ENCODE assay signal across 39 cellular contexts in genomic region chr12:13698001-13698400, GRCh38.
"Had no signal": no experiment of that assay in that cellular context is flagged by ENCODE, and none has a peak within 500 bp of the region (broad histone marks: within the 10 kb centered on the region; RNA-seq: fewer than 3 reads in every experiment).

No MANE protein-coding gene starts in this region.

- H3K9me3 ChIP-seq: adrenal gland, ascending aorta, body of pancreas, breast epithelium had no signal

- DNase-seq: activated effector memory CD4-positive, alpha-beta T cell treated with anti-CD3 and anti-CD28 coated beads, Interleukin-2, amount 50 U/mL, for 16 hours; activated effector memory CD4-positive, alpha-beta T cell treated with Interleukin-2 at 50 U/mL for 16 hours; activated gamma-delta T cell; activated gamma-delta T cell treated with Interleukin-2 at 50 U/mL for 16 hours; activated naive CD4-positive, alpha-beta T cell; activated naive CD4-positive, alpha-beta T cell treated with anti-CD3 and anti-CD28 coated beads for 36 hours; activated naive CD4-positive, alpha-beta T cell treated with anti-CD3 and anti-CD28 coated beads, Interleukin-2, amount 10 ng/mL, durations not matched to agents 7 days and 5 days; activated naive CD4-positive, alpha-beta T cell treated with anti-CD3 and anti-CD28 coated beads, Interleukin-2, amount 50 U/mL, for 16 hours; activated naive CD4-positive, alpha-beta T cell treated with Interleukin-2 at 50 U/mL for 16 hours; activated naive CD8-positive, alpha-beta T cell treated with anti-CD3 and anti-CD28 coated beads for 36 hours; activated naive CD8-positive, alpha-beta T cell treated with anti-CD3 and anti-CD28 coated beads, Interleukin-2, amount 10 ng/mL, durations not matched to agents 7 days and 5 days; activated naive CD8-positive, alpha-beta T cell treated with anti-CD3 and anti-CD28 coated beads, Interleukin-2, amount 50 U/mL, for 24 hours; activated T-cell treated with anti-CD3 and anti-CD28 coated beads, Interleukin-2, amount 50 U/mL, for 1 hour; activated T-cell treated with anti-CD3 and anti-CD28 coated beads, Interleukin-2, amount 50 U/mL, for 24 hours; activated T-cell treated with anti-CD3 and anti-CD28 coated beads, Interleukin-2, amount 50 U/mL, for 4 hours; activated T-cell treated with anti-CD3 and anti-CD28 coated beads, Interleukin-2, amount 50 U/mL, for 48 hours; activated T-cell treated with anti-CD3 and anti-CD28 coated beads, Interleukin-2, amount 50 U/mL, for 72 hours; adrenal gland; amniotic stem cell; amygdala; anterior cingulate cortex; aorta; body of pancreas; brain microvascular endothelial cell; central memory CD4-positive, alpha-beta T cell; cerebellar nuclear complex had no signal

- H3K4me1 Mint-ChIP-seq: activated naive CD4-positive, alpha-beta T cell treated with anti-CD3 and anti-CD28 coated beads, Interleukin-2, amount 10 ng/mL, durations not matched to agents 7 days and 5 days; activated naive CD4-positive, alpha-beta T cell treated with anti-CD3 and anti-CD28 coated beads, Interleukin-2, amount 50 U/mL, for 24 hours; activated naive CD8-positive, alpha-beta T cell treated with anti-CD3 and anti-CD28 coated beads for 36 hours; activated naive CD8-positive, alpha-beta T cell treated with anti-CD3 and anti-CD28 coated beads, Interleukin-2, amount 10 ng/mL, durations not matched to agents 7 days and 5 days; activated naive CD8-positive, alpha-beta T cell treated with anti-CD3 and anti-CD28 coated beads, Interleukin-2, amount 50 U/mL, for 24 hours; activated T-helper 17 cell treated with anti-CD3 and anti-CD28 coated beads, Interleukin-2, amount 50 U/mL, for 72 hours; central memory CD8-positive, alpha-beta T cell had no signal

- FAIRE-seq: astrocyte, bronchial epithelial cell had no signal

- H3K27me3 Mint-ChIP-seq: activated naive CD4-positive, alpha-beta T cell treated with anti-CD3 and anti-CD28 coated beads, Interleukin-2, amount 10 ng/mL, durations not matched to agents 7 days and 5 days; activated naive CD8-positive, alpha-beta T cell treated with anti-CD3 and anti-CD28 coated beads, Interleukin-2, amount 10 ng/mL, durations not matched to agents 7 days and 5 days; brain; central memory CD8-positive, alpha-beta T cell had no signal

- H3K27ac Mint-ChIP-seq: activated naive CD4-positive, alpha-beta T cell treated with anti-CD3 and anti-CD28 coated beads for 36 hours; activated naive CD4-positive, alpha-beta T cell treated with anti-CD3 and anti-CD28 coated beads, Interleukin-2, amount 10 ng/mL, durations not matched to agents 7 days and 5 days; activated naive CD4-positive, alpha-beta T cell treated with anti-CD3 and anti-CD28 coated beads, Interleukin-2, amount 50 U/mL, for 24 hours; activated naive CD4-positive, alpha-beta T cell treated with anti-CD3 and anti-CD28 coated beads, Interleukin-2, amount 50 U/mL, for 72 hours; activated naive CD8-positive, alpha-beta T cell; activated naive CD8-positive, alpha-beta T cell treated with anti-CD3 and anti-CD28 coated beads for 36 hours; activated naive CD8-positive, alpha-beta T cell treated with anti-CD3 and anti-CD28 coated beads, Interleukin-2, amount 10 ng/mL, durations not matched to agents 7 days and 5 days; activated naive CD8-positive, alpha-beta T cell treated with anti-CD3 and anti-CD28 coated beads, Interleukin-2, amount 50 U/mL, for 24 hours; activated T-cell treated with anti-CD3 and anti-CD28 coated beads, Interleukin-2, amount 50 U/mL, for 24 hours; activated T-cell treated with anti-CD3 and anti-CD28 coated beads, Interleukin-2, amount 50 U/mL, for 72 hours; activated T-helper 1 cell treated with anti-CD3 and anti-CD28 coated beads, Interleukin-12 subunit alpha, Interleukin-12 subunit beta, Interleukin-2, Interleukin-4 antibody, amounts not matched to agents 30 ng/mL and 10 ng/mL and 1 ng/mL, durations not matched to agents 14 hours and 24 hours and 36 hours; activated T-helper 17 cell treated with anti-CD3 and anti-CD28 coated beads, Interleukin-2, amount 50 U/mL, for 72 hours; activated T-helper 2 cell treated with anti-CD3 and anti-CD28 coated beads, Interferon-gamma antibody, Interleukin-2, Interleukin-4, amounts not matched to agents 10 μg/mL and 5 μg/mL and 100 μg/mL, durations not matched to agents 14 hours and 24 hours and 36 hours had no signal

- H3K4me3 Mint-ChIP-seq: activated naive CD4-positive, alpha-beta T cell treated with anti-CD3 and anti-CD28 coated beads for 36 hours; activated naive CD4-positive, alpha-beta T cell treated with anti-CD3 and anti-CD28 coated beads, Interleukin-2, amount 10 ng/mL, durations not matched to agents 7 days and 5 days; activated naive CD4-positive, alpha-beta T cell treated with anti-CD3 and anti-CD28 coated beads, Interleukin-2, amount 50 U/mL, for 24 hours; activated naive CD8-positive, alpha-beta T cell; activated naive CD8-positive, alpha-beta T cell treated with anti-CD3 and anti-CD28 coated beads for 36 hours; activated naive CD8-positive, alpha-beta T cell treated with anti-CD3 and anti-CD28 coated beads, Interleukin-2, amount 10 ng/mL, durations not matched to agents 7 days and 5 days; activated naive CD8-positive, alpha-beta T cell treated with anti-CD3 and anti-CD28 coated beads, Interleukin-2, amount 50 U/mL, for 24 hours; activated T-cell treated with anti-CD3 and anti-CD28 coated beads, Interleukin-2, amount 50 U/mL, for 24 hours; activated T-cell treated with anti-CD3 and anti-CD28 coated beads, Interleukin-2, amount 50 U/mL, for 4 hours; activated T-cell treated with anti-CD3 and anti-CD28 coated beads, Interleukin-2, amount 50 U/mL, for 72 hours; activated T-helper 1 cell treated with anti-CD3 and anti-CD28 coated beads, Interleukin-12 subunit alpha, Interleukin-12 subunit beta, Interleukin-2, Interleukin-4 antibody, amounts not matched to agents 30 ng/mL and 10 ng/mL and 1 ng/mL, durations not matched to agents 14 hours and 24 hours and 36 hours; activated T-helper 17 cell treated with anti-CD3 and anti-CD28 coated beads, Interleukin-2, amount 50 U/mL, for 72 hours; brain; central memory CD8-positive, alpha-beta T cell had no signal

- H3K27ac ChIP-seq: adrenal gland, ascending aorta, body of pancreas, brain microvascular endothelial cell, breast epithelium, cardiac muscle cell had no signal

- H3K9me3 Mint-ChIP-seq: activated naive CD4-positive, alpha-beta T cell treated with anti-CD3 and anti-CD28 coated beads for 36 hours; activated naive CD4-positive, alpha-beta T cell treated with anti-CD3 and anti-CD28 coated beads, Interleukin-2, amount 10 ng/mL, durations not matched to agents 7 days and 5 days; activated naive CD4-positive, alpha-beta T cell treated with anti-CD3 and anti-CD28 coated beads, Interleukin-2, amount 50 U/mL, for 24 hours; activated naive CD8-positive, alpha-beta T cell treated with anti-CD3 and anti-CD28 coated beads for 36 hours; activated naive CD8-positive, alpha-beta T cell treated with anti-CD3 and anti-CD28 coated beads, Interleukin-2, amount 10 ng/mL, durations not matched to agents 7 days and 5 days; activated naive CD8-positive, alpha-beta T cell treated with anti-CD3 and anti-CD28 coated beads, Interleukin-2, amount 50 U/mL, for 24 hours; activated T-cell treated with anti-CD3 and anti-CD28 coated beads, Interleukin-2, amount 50 U/mL, for 24 hours; activated T-cell treated with anti-CD3 and anti-CD28 coated beads, Interleukin-2, amount 50 U/mL, for 4 hours; activated T-helper 1 cell treated with anti-CD3 and anti-CD28 coated beads, Interleukin-12 subunit alpha, Interleukin-12 subunit beta, Interleukin-2, Interleukin-4 antibody, amounts not matched to agents 30 ng/mL and 10 ng/mL and 1 ng/mL, durations not matched to agents 14 hours and 24 hours and 36 hours; activated T-helper 2 cell treated with anti-CD3 and anti-CD28 coated beads, Interferon-gamma antibody, Interleukin-2, Interleukin-4, amounts not matched to agents 10 μg/mL and 5 μg/mL and 100 μg/mL, durations not matched to agents 14 hours and 24 hours and 36 hours had no signal

- H3K27me3 ChIP-seq: adrenal gland, ascending aorta, body of pancreas, brain microvascular endothelial cell, cardiac muscle cell had no signal

- H3K4me1 ChIP-seq: adrenal gland, ascending aorta, body of pancreas, breast epithelium had no signal

- H3K36me3 Mint-ChIP-seq: activated naive CD4-positive, alpha-beta T cell treated with anti-CD3 and anti-CD28 coated beads, Interleukin-2, amount 10 ng/mL, durations not matched to agents 7 days and 5 days; activated naive CD4-positive, alpha-beta T cell treated with anti-CD3 and anti-CD28 coated beads, Interleukin-2, amount 50 U/mL, for 24 hours; activated naive CD4-positive, alpha-beta T cell treated with anti-CD3 and anti-CD28 coated beads, Interleukin-2, amount 50 U/mL, for 72 hours; activated naive CD8-positive, alpha-beta T cell; activated naive CD8-positive, alpha-beta T cell treated with anti-CD3 and anti-CD28 coated beads for 36 hours; activated naive CD8-positive, alpha-beta T cell treated with anti-CD3 and anti-CD28 coated beads, Interleukin-2, amount 10 ng/mL, durations not matched to agents 7 days and 5 days; brain had no signal
